Comparison of ENCODE assay signal across 2 cellular contexts in genomic region chr2:240473211-240473610, GRCh38.
TF ChIP-seq lines count a peak whose summit lies in the region.

No MANE protein-coding gene starts in this region.

TF ChIP-seq in SK-N-SH treated with all-trans-retinoic acid at 6 μM for 48 hours, 23 proteins besides CTCF, POLR2A, EP300 and RAD21:
- TF ChIP-seq, protein P1, sequence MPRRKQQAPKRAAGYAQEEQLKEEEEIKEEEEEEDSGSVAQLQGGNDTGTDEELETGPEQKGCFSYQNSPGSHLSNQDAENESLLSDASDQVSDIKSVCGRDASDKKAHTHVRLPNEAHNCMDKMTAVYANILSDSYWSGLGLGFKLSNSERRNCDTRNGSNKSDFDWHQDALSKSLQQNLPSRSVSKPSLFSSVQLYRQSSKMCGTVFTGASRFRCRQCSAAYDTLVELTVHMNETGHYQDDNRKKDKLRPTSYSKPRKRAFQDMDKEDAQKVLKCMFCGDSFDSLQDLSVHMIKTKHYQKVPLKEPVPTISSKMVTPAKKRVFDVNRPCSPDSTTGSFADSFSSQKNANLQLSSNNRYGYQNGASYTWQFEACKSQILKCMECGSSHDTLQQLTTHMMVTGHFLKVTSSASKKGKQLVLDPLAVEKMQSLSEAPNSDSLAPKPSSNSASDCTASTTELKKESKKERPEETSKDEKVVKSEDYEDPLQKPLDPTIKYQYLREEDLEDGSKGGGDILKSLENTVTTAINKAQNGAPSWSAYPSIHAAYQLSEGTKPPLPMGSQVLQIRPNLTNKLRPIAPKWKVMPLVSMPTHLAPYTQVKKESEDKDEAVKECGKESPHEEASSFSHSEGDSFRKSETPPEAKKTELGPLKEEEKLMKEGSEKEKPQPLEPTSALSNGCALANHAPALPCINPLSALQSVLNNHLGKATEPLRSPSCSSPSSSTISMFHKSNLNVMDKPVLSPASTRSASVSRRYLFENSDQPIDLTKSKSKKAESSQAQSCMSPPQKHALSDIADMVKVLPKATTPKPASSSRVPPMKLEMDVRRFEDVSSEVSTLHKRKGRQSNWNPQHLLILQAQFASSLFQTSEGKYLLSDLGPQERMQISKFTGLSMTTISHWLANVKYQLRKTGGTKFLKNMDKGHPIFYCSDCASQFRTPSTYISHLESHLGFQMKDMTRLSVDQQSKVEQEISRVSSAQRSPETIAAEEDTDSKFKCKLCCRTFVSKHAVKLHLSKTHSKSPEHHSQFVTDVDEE (CRISPR knock-in tag; IDR thresholded peaks at IDR 0.05), result no peak
- peak; percentile 93 for TF ChIP-seq ZFP30 (CRISPR knock-in tag; IDR thresholded peaks at IDR 0.05)

TF ChIP-seq in SK-N-SH, 30 proteins besides CTCF, POLR2A, EP300 and RAD21 (continued from another document):
- TF ChIP-seq, protein P2, sequence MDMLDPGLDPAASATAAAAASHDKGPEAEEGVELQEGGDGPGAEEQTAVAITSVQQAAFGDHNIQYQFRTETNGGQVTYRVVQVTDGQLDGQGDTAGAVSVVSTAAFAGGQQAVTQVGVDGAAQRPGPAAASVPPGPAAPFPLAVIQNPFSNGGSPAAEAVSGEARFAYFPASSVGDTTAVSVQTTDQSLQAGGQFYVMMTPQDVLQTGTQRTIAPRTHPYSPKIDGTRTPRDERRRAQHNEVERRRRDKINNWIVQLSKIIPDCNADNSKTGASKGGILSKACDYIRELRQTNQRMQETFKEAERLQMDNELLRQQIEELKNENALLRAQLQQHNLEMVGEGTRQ (IDR thresholded peaks at IDR 0.05; ENCODE audit: borderline replicate concordance, low read depth, low read length), result no peak
- TF ChIP-seq FOXJ3 (CRISPR knock-in tag; IDR thresholded peaks at IDR 0.05), result no peak
- no peak for TF ChIP-seq MAX (IDR thresholded peaks at IDR 0.05; ENCODE audit: low read depth)
- TF ChIP-seq MEF2A (IDR thresholded peaks at IDR 0.05; ENCODE audit: borderline replicate concordance, low read depth), result no peak
- no peak for TF ChIP-seq POLR2AphosphoS5 (IDR thresholded peaks at IDR 0.05; ENCODE audit: low read depth, low read length)
- TF ChIP-seq RXRA (IDR thresholded peaks at IDR 0.05; ENCODE audit: borderline replicate concordance, low read depth), result no peak
- TF ChIP-seq TCF12 (IDR thresholded peaks at IDR 0.05), result no peak
- TF ChIP-seq FOSL2 (IDR thresholded peaks at IDR 0.05; ENCODE audit: borderline replicate concordance, low read depth), result no peak
- TF ChIP-seq NRF1 (IDR thresholded peaks at IDR 0.05; ENCODE audit: low read depth, low read length), result no peak
